9 cellular contexts compared by ENCODE assay signal in the genomic region with DNA sequence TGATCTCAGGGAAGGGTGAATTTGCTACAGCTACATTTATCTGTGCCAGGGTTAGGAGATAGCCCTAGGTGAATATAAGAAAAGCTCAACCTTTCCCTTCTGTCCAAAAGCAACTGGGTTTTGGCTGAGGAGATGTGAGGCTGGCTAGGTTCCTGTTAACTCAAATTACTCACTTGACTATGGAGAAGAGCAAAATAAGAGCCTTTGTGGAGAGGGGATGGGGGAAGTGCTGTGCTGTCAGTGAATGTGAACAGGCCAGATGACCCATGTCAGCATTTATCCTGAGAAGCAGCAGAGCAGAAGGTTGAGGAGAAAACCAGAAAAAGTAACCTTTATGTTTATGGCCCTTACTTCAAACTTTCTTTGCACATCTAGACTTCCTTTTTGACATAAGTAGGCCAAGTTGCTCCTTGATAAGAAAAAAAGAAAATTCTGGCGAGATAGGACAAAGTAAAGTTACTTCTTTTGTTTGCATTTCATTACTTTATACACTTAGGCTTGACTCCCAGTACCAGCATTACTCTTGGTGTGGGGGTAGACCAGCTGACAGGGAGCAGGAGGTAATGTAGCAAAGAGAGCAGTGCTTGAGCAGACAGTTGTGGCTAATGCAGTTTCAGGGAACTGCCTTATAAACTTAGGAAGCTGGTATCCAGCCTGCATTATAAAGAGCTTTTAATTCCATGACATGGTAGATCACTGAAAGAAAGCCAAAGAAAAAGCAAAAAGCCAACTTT. TPM values are rescaled to one million over a fixed set of nuclear protein-coding genes. Genes with fewer than 3 reads are reported as not detected.
DNase-seq lines count a peak whose midpoint lies in the region; ATAC-seq and TF ChIP-seq lines count a peak whose summit lies in the region.
"Had no signal": no experiment of that assay in that cellular context is flagged by ENCODE, and none has a peak within 500 bp of the region (broad histone marks: within the 10 kb centered on the region; RNA-seq: fewer than 3 reads in every experiment).

No MANE protein-coding gene starts in this region.

- no peak for DNase-seq in Right ventricle myocardium inferior (ENCODE audit: missing footprints)
- DNase-seq in cardiac septum (ENCODE audit: low spot score) = no peak
- DNase-seq in activated naive CD8-positive, alpha-beta T cell treated with anti-CD3 and anti-CD28 coated beads, Interleukin-2, amount 50 U/mL, for 24 hours = no peak
- no peak for DNase-seq in left colon
- no peak for DNase-seq in vagina (ENCODE audit: extremely low spot score in 2 of 2)
- no peak for DNase-seq in cerebellum (ENCODE audit: low spot score)
- DNase-seq in COLO668 (lab: John Stamatoyannopoulos, UW; ENCODE audit: unreplicated experiment) = no peak
- DNase-seq: naive B cell had no signal

- H3K27me3 Mint-ChIP-seq in activated naive CD8-positive, alpha-beta T cell treated with anti-CD3 and anti-CD28 coated beads, Interleukin-2, amount 50 U/mL, for 24 hours = no peaks in the 10 kb centered on the region
- H3K27me3 Mint-ChIP-seq: naive B cell had no signal

- H3K4me1 Mint-ChIP-seq in activated naive CD8-positive, alpha-beta T cell treated with anti-CD3 and anti-CD28 coated beads, Interleukin-2, amount 50 U/mL, for 24 hours = peaks cover 44% of the 10 kb centered on the region

- H3K9me3 Mint-ChIP-seq in activated naive CD8-positive, alpha-beta T cell treated with anti-CD3 and anti-CD28 coated beads, Interleukin-2, amount 50 U/mL, for 24 hours = no peaks in the 10 kb centered on the region
- H3K9me3 Mint-ChIP-seq: naive B cell had no signal

- ATAC-seq in Right ventricle myocardium inferior (peak; percentile 60), left colon (peak; percentile 31), GM21723 (IDR thresholded peaks at IDR 0.05; ENCODE audit: unreplicated experiment) (no peak)
- ATAC-seq in activated naive CD8-positive, alpha-beta T cell treated with anti-CD3 and anti-CD28 coated beads, Interleukin-2, amount 50 U/mL, for 24 hours = no peak

- peaks cover 6% of the 10 kb centered on the region for H3K36me3 Mint-ChIP-seq in activated naive CD8-positive, alpha-beta T cell treated with anti-CD3 and anti-CD28 coated beads, Interleukin-2, amount 50 U/mL, for 24 hours (ENCODE audit: low read depth)

- peak overlapping the region; percentile 0 for H3K27ac Mint-ChIP-seq in activated naive CD8-positive, alpha-beta T cell treated with anti-CD3 and anti-CD28 coated beads, Interleukin-2, amount 50 U/mL, for 24 hours

- no peaks in the 10 kb centered on the region for H3K36me3 ChIP-seq in vagina

- H3K4me3 Mint-ChIP-seq in activated naive CD8-positive, alpha-beta T cell treated with anti-CD3 and anti-CD28 coated beads, Interleukin-2, amount 50 U/mL, for 24 hours = no peak overlapping the region

- no peak overlapping the region for H3K4me3 ChIP-seq in vagina

- H3K4me1 ChIP-seq in vagina = peaks cover 67% of the 10 kb centered on the region

- no peak for TF ChIP-seq POLR2A in vagina (IDR thresholded peaks at IDR 0.05)

- TF ChIP-seq CTCF in vagina (IDR thresholded peaks at IDR 0.05) = no peak

- intact Hi-C loops in Right ventricle myocardium inferior (cut with DNase I) (loop anchor here (10.0 kb wide), 1 partner anchor 56 kb away; no protein-coding TSS in a partner anchor), cardiac septum (cut with DNase I) (no loop called here), left colon (cut with DNase I, micrococcal nuclease) (no loop called here), vagina (cut with DNase I) (no loop called here)

- H3K27ac ChIP-seq in vagina = peak overlapping the region; percentile 61

- no peaks in the 10 kb centered on the region for H3K27me3 ChIP-seq in vagina

- no peaks in the 10 kb centered on the region for H3K9me3 ChIP-seq in vagina

RNA-seq across cellular contexts. Expression of a gene that starts 21.3 kb away (rescaled TPM):
- 22.6 TPM for total RNA-seq in Right ventricle myocardium inferior
- 20.1 TPM for total RNA-seq in cardiac septum
- 10 to 100 TPM; 68.8 to 75.5 TPM for total RNA-seq in left colon
- total RNA-seq in vagina = 41.0 TPM
- 62.7 TPM for total RNA-seq in cerebellum

Comparison
In these comparisons a context has a peak if more than half of its experiments do, and no peak if none do; other contexts are left out.
1. ATAC-seq: peak in Right ventricle myocardium inferior (single experiment) and left colon (single experiment); none in activated naive CD8-positive, alpha-beta T cell treated with anti-CD3 and anti-CD28 coated beads, Interleukin-2, amount 50 U/mL, for 24 hours (single experiment) and GM21723 (single experiment).